2 cellular contexts compared by ENCODE assay signal in the genomic region with DNA sequence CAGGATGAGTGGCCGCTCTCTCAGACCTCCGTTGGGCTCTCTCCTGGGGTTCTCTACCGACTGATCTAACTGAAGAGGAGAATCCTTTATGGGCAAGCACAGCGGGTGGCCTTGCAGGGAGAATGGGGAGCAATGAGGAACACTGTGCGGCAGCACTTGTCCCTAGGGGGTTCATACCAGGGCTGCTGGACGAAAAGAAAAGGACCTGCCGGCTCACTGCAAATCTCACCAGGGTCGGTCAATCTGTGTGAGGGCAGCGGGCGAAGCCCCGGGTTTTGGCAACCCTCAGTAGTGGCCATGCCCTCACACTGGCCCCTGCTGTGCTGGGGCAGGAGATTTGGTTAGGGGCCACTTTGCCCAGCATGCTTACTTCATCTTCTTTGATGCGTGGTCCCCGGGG.
TF ChIP-seq lines count a peak whose summit lies in the region.

No MANE protein-coding gene starts in this region.

TF ChIP-seq in SK-N-SH, 30 proteins besides CTCF, POLR2A, EP300 and RAD21 (continued from another document):
- TF ChIP-seq, protein P1, sequence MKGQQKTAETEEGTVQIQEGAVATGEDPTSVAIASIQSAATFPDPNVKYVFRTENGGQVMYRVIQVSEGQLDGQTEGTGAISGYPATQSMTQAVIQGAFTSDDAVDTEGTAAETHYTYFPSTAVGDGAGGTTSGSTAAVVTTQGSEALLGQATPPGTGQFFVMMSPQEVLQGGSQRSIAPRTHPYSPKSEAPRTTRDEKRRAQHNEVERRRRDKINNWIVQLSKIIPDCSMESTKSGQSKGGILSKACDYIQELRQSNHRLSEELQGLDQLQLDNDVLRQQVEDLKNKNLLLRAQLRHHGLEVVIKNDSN (IDR thresholded peaks at IDR 0.05; ENCODE audit: borderline replicate concordance, low read depth), result no peak
- no peak for TF ChIP-seq YY1 (IDR thresholded peaks at IDR 0.05; ENCODE audit: low read depth)
- TF ChIP-seq, protein P2, sequence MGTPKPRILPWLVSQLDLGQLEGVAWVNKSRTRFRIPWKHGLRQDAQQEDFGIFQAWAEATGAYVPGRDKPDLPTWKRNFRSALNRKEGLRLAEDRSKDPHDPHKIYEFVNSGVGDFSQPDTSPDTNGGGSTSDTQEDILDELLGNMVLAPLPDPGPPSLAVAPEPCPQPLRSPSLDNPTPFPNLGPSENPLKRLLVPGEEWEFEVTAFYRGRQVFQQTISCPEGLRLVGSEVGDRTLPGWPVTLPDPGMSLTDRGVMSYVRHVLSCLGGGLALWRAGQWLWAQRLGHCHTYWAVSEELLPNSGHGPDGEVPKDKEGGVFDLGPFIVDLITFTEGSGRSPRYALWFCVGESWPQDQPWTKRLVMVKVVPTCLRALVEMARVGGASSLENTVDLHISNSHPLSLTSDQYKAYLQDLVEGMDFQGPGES (IDR thresholded peaks at IDR 0.05; ENCODE audit: low read depth, low read length), result no peak
- no peak for TF ChIP-seq GATA2 (CRISPR knock-in tag; IDR thresholded peaks at IDR 0.05)
- no peak for TF ChIP-seq TCF12 (IDR thresholded peaks at IDR 0.05)
- no peak for TF ChIP-seq RFX5 (IDR thresholded peaks at IDR 0.05; ENCODE audit: low read length)
- no peak for TF ChIP-seq TEAD4 (IDR thresholded peaks at IDR 0.05; ENCODE audit: borderline replicate concordance, insufficient read depth)
- no peak for TF ChIP-seq FOXJ3 (CRISPR knock-in tag; IDR thresholded peaks at IDR 0.05)

TF ChIP-seq in SK-N-SH treated with all-trans-retinoic acid at 6 μM for 48 hours, 23 proteins besides CTCF, POLR2A, EP300 and RAD21 (continued from another document):
- TF ChIP-seq ESRRG (CRISPR knock-in tag; IDR thresholded peaks at IDR 0.05), result no peak
- TF ChIP-seq GLIS3 (CRISPR knock-in tag; IDR thresholded peaks at IDR 0.05), result no peak
- TF ChIP-seq OSR1 (CRISPR knock-in tag; IDR thresholded peaks at IDR 0.05), result no peak
- TF ChIP-seq SNAI2 (CRISPR knock-in tag; IDR thresholded peaks at IDR 0.05), result no peak
- no peak for TF ChIP-seq PPARA (CRISPR knock-in tag; IDR thresholded peaks at IDR 0.05; ENCODE audit: borderline replicate concordance)
- TF ChIP-seq, protein P3, sequence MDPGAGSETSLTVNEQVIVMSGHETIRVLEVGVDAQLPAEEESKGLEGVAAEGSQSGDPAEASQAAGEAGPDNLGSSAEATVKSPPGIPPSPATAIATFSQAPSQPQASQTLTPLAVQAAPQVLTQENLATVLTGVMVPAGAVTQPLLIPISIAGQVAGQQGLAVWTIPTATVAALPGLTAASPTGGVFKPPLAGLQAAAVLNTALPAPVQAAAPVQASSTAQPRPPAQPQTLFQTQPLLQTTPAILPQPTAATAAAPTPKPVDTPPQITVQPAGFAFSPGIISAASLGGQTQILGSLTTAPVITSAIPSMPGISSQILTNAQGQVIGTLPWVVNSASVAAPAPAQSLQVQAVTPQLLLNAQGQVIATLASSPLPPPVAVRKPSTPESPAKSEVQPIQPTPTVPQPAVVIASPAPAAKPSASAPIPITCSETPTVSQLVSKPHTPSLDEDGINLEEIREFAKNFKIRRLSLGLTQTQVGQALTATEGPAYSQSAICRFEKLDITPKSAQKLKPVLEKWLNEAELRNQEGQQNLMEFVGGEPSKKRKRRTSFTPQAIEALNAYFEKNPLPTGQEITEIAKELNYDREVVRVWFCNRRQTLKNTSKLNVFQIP (CRISPR knock-in tag; IDR thresholded peaks at IDR 0.05; ENCODE audit: borderline replicate concordance, low read depth), result no peak
- TF ChIP-seq, protein P4, sequence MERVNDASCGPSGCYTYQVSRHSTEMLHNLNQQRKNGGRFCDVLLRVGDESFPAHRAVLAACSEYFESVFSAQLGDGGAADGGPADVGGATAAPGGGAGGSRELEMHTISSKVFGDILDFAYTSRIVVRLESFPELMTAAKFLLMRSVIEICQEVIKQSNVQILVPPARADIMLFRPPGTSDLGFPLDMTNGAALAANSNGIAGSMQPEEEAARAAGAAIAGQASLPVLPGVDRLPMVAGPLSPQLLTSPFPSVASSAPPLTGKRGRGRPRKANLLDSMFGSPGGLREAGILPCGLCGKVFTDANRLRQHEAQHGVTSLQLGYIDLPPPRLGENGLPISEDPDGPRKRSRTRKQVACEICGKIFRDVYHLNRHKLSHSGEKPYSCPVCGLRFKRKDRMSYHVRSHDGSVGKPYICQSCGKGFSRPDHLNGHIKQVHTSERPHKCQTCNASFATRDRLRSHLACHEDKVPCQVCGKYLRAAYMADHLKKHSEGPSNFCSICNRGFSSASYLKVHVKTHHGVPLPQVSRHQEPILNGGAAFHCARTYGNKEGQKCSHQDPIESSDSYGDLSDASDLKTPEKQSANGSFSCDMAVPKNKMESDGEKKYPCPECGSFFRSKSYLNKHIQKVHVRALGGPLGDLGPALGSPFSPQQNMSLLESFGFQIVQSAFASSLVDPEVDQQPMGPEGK (CRISPR knock-in tag; IDR thresholded peaks at IDR 0.05; ENCODE audit: borderline replicate concordance), result no peak
